In the genomic region with DNA sequence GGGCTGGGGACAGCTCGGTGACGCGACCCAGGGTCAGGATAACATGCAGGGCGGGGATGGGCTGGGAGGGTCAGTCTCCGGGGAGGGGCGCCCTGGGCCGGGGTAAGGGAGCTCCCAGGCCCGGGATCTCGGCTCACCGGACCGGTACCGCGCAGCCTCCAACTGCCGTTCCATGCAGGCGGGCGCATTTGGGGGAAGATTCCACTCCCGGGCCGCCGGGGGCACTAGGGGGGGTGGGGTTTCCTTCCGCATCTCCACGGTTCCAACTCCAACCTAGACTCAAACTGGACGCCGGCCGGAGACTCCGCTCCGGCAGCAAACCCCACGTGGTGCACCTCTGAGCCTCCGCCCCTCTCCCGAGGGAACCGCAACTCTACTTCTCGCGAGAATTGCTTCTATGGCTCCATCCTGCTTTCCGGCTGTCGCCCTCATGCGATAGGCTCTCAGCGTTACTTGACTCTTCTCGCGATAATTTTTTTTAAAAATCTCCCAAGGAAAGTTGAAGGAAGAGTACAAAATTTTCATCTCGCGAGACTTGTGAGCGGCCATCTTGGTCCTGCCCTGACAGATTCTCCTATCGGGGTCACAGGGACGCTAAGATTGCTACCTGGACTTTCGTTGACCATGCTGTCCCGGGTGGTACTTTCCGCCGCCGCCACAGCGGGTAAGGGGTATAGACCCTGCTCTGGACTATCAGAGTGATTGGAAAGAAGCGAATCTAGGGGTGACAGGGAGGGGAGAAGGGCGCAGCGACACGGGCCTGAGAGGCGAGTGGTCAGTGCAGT, we compare ENCODE assay signal across 8 cellular contexts. TPM values are rescaled to one million over a fixed set of nuclear protein-coding genes. Genes with fewer than 3 reads are reported as not detected.
A peak's percentile ranks its signal among the peaks of the same experiment; 100 is the strongest.
DNase-seq lines count a peak whose midpoint lies in the region; ATAC-seq and TF ChIP-seq lines count a peak whose summit lies in the region.

A gene with protein sequence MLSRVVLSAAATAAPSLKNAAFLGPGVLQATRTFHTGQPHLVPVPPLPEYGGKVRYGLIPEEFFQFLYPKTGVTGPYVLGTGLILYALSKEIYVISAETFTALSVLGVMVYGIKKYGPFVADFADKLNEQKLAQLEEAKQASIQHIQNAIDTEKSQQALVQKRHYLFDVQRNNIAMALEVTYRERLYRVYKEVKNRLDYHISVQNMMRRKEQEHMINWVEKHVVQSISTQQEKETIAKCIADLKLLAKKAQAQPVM (plus strand): TSS at position 547 of the 785 bp plus-strand sequence. CDS start 78 bp downstream, at position 625.
WDR77 (minus strand) TSS at position 339 of the 785 bp plus-strand sequence; CDS start at position 252, 87 bp downstream.

- H3K27ac Mint-ChIP-seq in CD8-positive, alpha-beta memory T cell: peak within 1 kb of the TSS; percentile 89 to 100 (median 99)

- intact Hi-C loops in lower lobe of right lung (cut with DNase I): no loop called here

- H3K27ac ChIP-seq in CD8-positive, alpha-beta memory T cell (ENCODE audit: low read depth, low read length): peak within 1 kb of the TSS; percentile 92
- H3K27ac ChIP-seq in lower lobe of right lung: peak within 1 kb of the TSS; percentile 83

- H3K4me3 Mint-ChIP-seq in CD8-positive, alpha-beta memory T cell: peak within 1 kb of the TSS; percentile 98 to 100 (median 100)

- peak; percentile 95 for ATAC-seq in GM19468 (IDR thresholded peaks at IDR 0.05; ENCODE audit: extremely low read depth, unreplicated experiment)
- peak; percentile 98 for ATAC-seq in lower lobe of right lung

- H3K36me3 ChIP-seq in CD8-positive, alpha-beta memory T cell (ENCODE audit: insufficient read depth, low read length): peaks cover 15% of the 10 kb centered on the region
- H3K36me3 ChIP-seq in lower lobe of right lung: peaks cover 39% of the 10 kb centered on the region

- H3K9me3 ChIP-seq in CD8-positive, alpha-beta memory T cell (ENCODE audit: low read length): no peaks in the 10 kb centered on the region
- H3K9me3 ChIP-seq in lower lobe of right lung: no peaks in the 10 kb centered on the region

- CTCF ChIA-PET in CD8-positive, alpha-beta memory T cell (lab: Charles Lee): interaction anchor here (0.7 to 7.2 kb wide), 5 partner anchors 23 to 223 kb away, joined by 3 to 38 read pairs (median 5); no protein-coding TSS in a partner anchor

- POLR2A ChIA-PET in CD8-positive, alpha-beta memory T cell (lab: Charles Lee): interaction anchor here (0.6 to 1.7 kb wide), 5 partner anchors 14 to 306 kb away, joined by 3 to 6 read pairs (median 4); partner anchors contain the start of gene DDX20

- peaks cover 0 to 72% (median 18%) of the 10 kb centered on the region in 3 donors for H3K36me3 Mint-ChIP-seq in CD8-positive, alpha-beta memory T cell

- H3K27me3 Mint-ChIP-seq in CD8-positive, alpha-beta memory T cell: peaks cover 0 to 1% of the 10 kb centered on the region in 2 donors

- H3K27me3 ChIP-seq in CD8-positive, alpha-beta memory T cell (ENCODE audit: insufficient read depth, low read length, poor library complexity, severe bottlenecking): no peaks in the 10 kb centered on the region
- no peaks in the 10 kb centered on the region for H3K27me3 ChIP-seq in lower lobe of right lung (ENCODE audit: low read depth)

- DNase-seq in CD8-positive, alpha-beta memory T cell: peak; percentile 83 to 96 (median 94)
- DNase-seq in HS-5 (ENCODE audit: low read depth) (peak; percentile 98), lower lobe of right lung (peak; percentile 95)
- peak; percentile 90 for DNase-seq in NK-92 treated with Interleukin-12 subunit alpha and Interleukin-12 subunit beta, amount 100 ng/mL, for 24 hours (lab: John Stamatoyannopoulos, UW)
- DNase-seq in activated CD8-positive, alpha-beta memory T cell treated with anti-CD3 and anti-CD28 coated beads for 24 hours: peak; percentile 90
- peak; percentile 85 for DNase-seq in effector CD4-positive, alpha-beta T cell
- peak; percentile 79 to 87 (median 87) for DNase-seq in stimulated activated CD4-positive, alpha-beta T cell treated with anti-CD3 and anti-CD28 coated beads, TNF-alpha, amount 100 ng/mL, for 24 hours (ENCODE audit: low read depth in 3 of 3)

- H3K9me3 Mint-ChIP-seq in CD8-positive, alpha-beta memory T cell: no peaks in the 10 kb centered on the region

- H3K4me1 ChIP-seq in CD8-positive, alpha-beta memory T cell (ENCODE audit: insufficient read depth, low read length): peaks cover 59% of the 10 kb centered on the region
- H3K4me1 ChIP-seq in lower lobe of right lung: peaks cover 62% of the 10 kb centered on the region

- TF ChIP-seq CTCF in lower lobe of right lung (IDR thresholded peaks at IDR 0.05): no peak

- peaks cover 68 to 91% (median 81%) of the 10 kb centered on the region in 3 donors for H3K4me1 Mint-ChIP-seq in CD8-positive, alpha-beta memory T cell

- peak within 1 kb of the TSS; percentile 98 for H3K4me3 ChIP-seq in CD8-positive, alpha-beta memory T cell (ENCODE audit: low read length)
- peak within 1 kb of the TSS; percentile 91 for H3K4me3 ChIP-seq in lower lobe of right lung

RNA-seq across cellular contexts. Expression of the first gene that starts in this region (rescaled TPM):
- 100 to 1,000 TPM; 351 to 360 TPM for total RNA-seq in CD8-positive, alpha-beta memory T cell
- polyA plus RNA-seq in CD8-positive, alpha-beta memory T cell: 455 TPM
- total RNA-seq in lower lobe of right lung: 157 TPM

RNA-seq across cellular contexts. Expression of gene WDR77, which starts in this region (rescaled TPM):
- total RNA-seq in CD8-positive, alpha-beta memory T cell: 10 to 100 TPM; 73.2 to 74.7 TPM
- 42.2 TPM for polyA plus RNA-seq in CD8-positive, alpha-beta memory T cell
- total RNA-seq in lower lobe of right lung: 15.1 TPM

Comparison
In these comparisons a context has a peak if more than half of its experiments do, and no peak if none do; other contexts are left out.
1. Peak in every context shown above with its lines: DNase-seq, ATAC-seq, H3K4me3 ChIP-seq and H3K27ac ChIP-seq.